Comparison of ENCODE assay signal across 28 cellular contexts in the genomic region with DNA sequence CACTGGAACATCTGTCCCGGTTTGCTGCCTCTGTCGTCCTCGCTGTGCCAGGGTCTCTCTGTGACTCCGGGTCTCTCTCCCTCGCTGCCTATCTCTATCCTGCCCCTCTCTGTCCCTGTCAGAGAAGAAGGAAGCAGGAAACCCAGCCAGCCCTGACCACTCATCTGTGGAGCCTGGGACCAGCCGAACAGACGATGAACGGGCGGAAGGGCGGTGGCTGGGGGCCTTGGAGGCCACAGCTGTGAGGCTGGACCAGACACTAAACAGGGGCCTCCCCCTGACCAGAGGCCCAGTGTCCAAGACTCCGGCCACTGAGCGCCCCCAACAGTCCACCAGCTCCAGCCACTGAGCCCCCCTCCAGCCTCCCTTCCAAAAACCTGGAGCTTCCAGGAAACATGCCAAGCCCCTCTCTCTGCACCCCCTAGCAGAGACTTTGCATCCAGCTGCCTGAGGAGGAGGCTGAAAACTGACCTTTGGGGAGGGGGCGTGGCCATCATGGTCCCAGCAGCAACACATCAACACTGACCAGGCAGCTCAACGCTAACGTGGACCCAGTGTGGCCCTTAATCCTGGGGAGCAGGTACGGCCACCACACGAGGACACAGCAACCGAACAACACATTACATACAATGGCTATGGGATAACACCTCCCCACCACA. TPM values are rescaled to one million over a fixed set of nuclear protein-coding genes. Genes with fewer than 3 reads are reported as not detected.
A peak's percentile ranks its signal among the peaks of the same experiment; 100 is the strongest.
DNase-seq lines count a peak whose midpoint lies in the region; ATAC-seq and TF ChIP-seq lines count a peak whose summit lies in the region.
"Had no signal": no experiment of that assay in that cellular context is flagged by ENCODE, and none has a peak within 500 bp of the region (broad histone marks: within the 10 kb centered on the region; RNA-seq: fewer than 3 reads in every experiment).

No MANE protein-coding gene starts in this region.

- no peaks in the 10 kb centered on the region for H3K27me3 ChIP-seq in right cardiac atrium (ENCODE audit: control insufficient read depth, insufficient read depth)
- no peaks in the 10 kb centered on the region for H3K27me3 ChIP-seq in neural cell (ENCODE audit: insufficient read depth, low read depth, low read length)
- H3K27me3 ChIP-seq: Peyer's patch, SJCRH30 had no signal

- H3K4me3 ChIP-seq in right cardiac atrium (ENCODE audit: low read length) (no peak overlapping the region), neural cell (ENCODE audit: low read length) (no peak overlapping the region)
- H3K4me3 ChIP-seq: BLaER1 treated with 17β-estradiol and CSF1 and Interleukin-3, amounts not matched to agents 10 nM and 100 nM; Peyer's patch; SJCRH30 had no signal

- CTCF ChIA-PET in Calu3 (lab: Charles Lee), result no interaction called here

- DNase-seq in right cardiac atrium, result peak in 2 of 3 donors; percentile 21 to 29
- DNase-seq in Right ventricle myocardium inferior (ENCODE audit: missing footprints), result no peak
- DNase-seq in glutamatergic neuron, result no peak
- no peak for DNase-seq in NCI-H1048 (lab: John Stamatoyannopoulos, UW)
- no peak for DNase-seq in OCI-M1 (lab: John Stamatoyannopoulos, UW)
- no peak for DNase-seq in Calu3
- DNase-seq: CD4-positive, alpha-beta memory T cell; COR-L47; DMS79; EL; GDM1; GOT3; NCI-H1092 treated with DMSO at 0.1 percent for 48 hours; NCI-H1436; NCI-H187; NCI-H2081 treated with DMSO at 0.1 percent for 48 hours; NCI-H2171; NCI-H226; NCI-H510A; NCI-H69; Peyer's patch; SJCRH30 had no signal

- WGBS in right cardiac atrium, result 70% methylated on average over 18 of the region's 18 CpGs

- TF ChIP-seq RAD21 in neural cell (conservative IDR thresholded peaks at IDR 0.05), result no peak

- H3K9me3 Mint-ChIP-seq in glutamatergic neuron (ENCODE audit: unreplicated experiment), result peaks cover 39% of the 10 kb centered on the region
- no peaks in the 10 kb centered on the region for H3K9me3 Mint-ChIP-seq in Calu3 (ENCODE audit: low read depth, unreplicated experiment)

- intact Hi-C loops in right cardiac atrium (cut with DNase I) (no loop called here), Right ventricle myocardium inferior (cut with DNase I) (no loop called here), Calu3 (cut with micrococcal nuclease; ENCODE audit: unreplicated experiment) (no loop called here)

- no peak overlapping the region for H2AFZ ChIP-seq in neural cell (ENCODE audit: low read depth, low read length)

- no peaks in the 10 kb centered on the region for H3K9me2 ChIP-seq in neural cell (ENCODE audit: insufficient read depth, low read length)

- H3K27ac ChIP-seq in right cardiac atrium (ENCODE audit: low read length), result no peak overlapping the region
- H3K27ac ChIP-seq in neural cell (ENCODE audit: low read length), result no peak overlapping the region
- H3K27ac ChIP-seq: BLaER1 treated with 17β-estradiol and CSF1 and Interleukin-3, amounts not matched to agents 10 nM and 100 nM; Peyer's patch; SJCRH30 had no signal

- no peak for ATAC-seq in right cardiac atrium
- ATAC-seq in Right ventricle myocardium inferior, result no peak
- ATAC-seq: HCT116 had no signal

- H3K79me2 ChIP-seq in neural cell (replicated peaks; ENCODE audit: insufficient read depth, low read length), result peaks cover 6% of the 10 kb centered on the region

- no peaks in the 10 kb centered on the region for H4K20me1 ChIP-seq in neural cell (ENCODE audit: insufficient read depth)

- peak overlapping the region; percentile 99 for H3K27ac Mint-ChIP-seq in glutamatergic neuron (ENCODE audit: unreplicated experiment)
- H3K27ac Mint-ChIP-seq in Calu3 (ENCODE audit: unreplicated experiment), result no peak overlapping the region
- H3K27ac Mint-ChIP-seq: CD4-positive, alpha-beta memory T cell had no signal

- peak overlapping the region; percentile 3 for H3K9ac ChIP-seq in neural cell (ENCODE audit: low read length)
- H3K9ac ChIP-seq: BLaER1 treated with 17β-estradiol and CSF1 and Interleukin-3, amounts not matched to agents 10 nM and 100 nM had no signal

- H3F3A ChIP-seq in neural cell (ENCODE audit: insufficient read depth, low read length, poor library complexity, severe bottlenecking), result no peaks in the 10 kb centered on the region

- BruUV-seq in Calu3 (replicated peaks; lab: Mats Ljungman, UMichigan), result no TSS peak

- H3K4me1 Mint-ChIP-seq in glutamatergic neuron (ENCODE audit: low read depth, unreplicated experiment) (peaks cover 68% of the 10 kb centered on the region), Calu3 (ENCODE audit: low read depth, unreplicated experiment) (no peaks in the 10 kb centered on the region)

- H3K4me1 ChIP-seq in right cardiac atrium (ENCODE audit: control insufficient read depth, insufficient read depth, low read length), result peaks cover 8% of the 10 kb centered on the region

- peaks cover 8% of the 10 kb centered on the region for H3K36me3 ChIP-seq in neural cell (ENCODE audit: insufficient read depth, low read length)
- H3K36me3 ChIP-seq: BLaER1 treated with 17β-estradiol and CSF1 and Interleukin-3, amounts not matched to agents 10 nM and 100 nM; Peyer's patch; SJCRH30 had no signal

- H3K9me3 ChIP-seq in right cardiac atrium (ENCODE audit: control insufficient read depth, low read length) (no peaks in the 10 kb centered on the region), neural cell (ENCODE audit: low read length) (no peaks in the 10 kb centered on the region)
- H3K9me3 ChIP-seq: SJCRH30 had no signal

- H3K4me3 Mint-ChIP-seq in glutamatergic neuron (ENCODE audit: unreplicated experiment) (peak overlapping the region; percentile 87), Calu3 (ENCODE audit: low read depth, unreplicated experiment) (no peak overlapping the region)
- H3K4me3 Mint-ChIP-seq: CD4-positive, alpha-beta memory T cell had no signal

- peaks cover 28% of the 10 kb centered on the region for H3K36me3 Mint-ChIP-seq in glutamatergic neuron (ENCODE audit: unreplicated experiment)
- no peaks in the 10 kb centered on the region for H3K36me3 Mint-ChIP-seq in Calu3 (ENCODE audit: insufficient read depth, unreplicated experiment)
- H3K36me3 Mint-ChIP-seq: CD4-positive, alpha-beta memory T cell had no signal

- no peak for TF ChIP-seq EP300 in neural cell (conservative IDR thresholded peaks at IDR 0.05; ENCODE audit: poor library complexity, severe bottlenecking)

- H3K4me2 ChIP-seq in neural cell (ENCODE audit: low read length), result no peak overlapping the region
- H3K4me2 ChIP-seq: BLaER1 treated with 17β-estradiol and CSF1 and Interleukin-3, amounts not matched to agents 10 nM and 100 nM had no signal

- H3K27me3 Mint-ChIP-seq in glutamatergic neuron (ENCODE audit: unreplicated experiment) (peaks cover 30% of the 10 kb centered on the region), Calu3 (ENCODE audit: unreplicated experiment) (peaks cover 95% of the 10 kb centered on the region)

- TF ChIP-seq CTCF in glutamatergic neuron (IDR thresholded peaks at IDR 0.05; ENCODE audit: partially characterized antibody, unreplicated experiment) (no peak), neural cell (IDR thresholded peaks at IDR 0.05; ENCODE audit: poor library complexity, severe bottlenecking) (no peak), Calu3 (IDR thresholded peaks at IDR 0.05; ENCODE audit: unreplicated experiment) (no peak)

TF ChIP-seq in neural cell, 6 proteins besides CTCF, POLR2A, EP300 and RAD21 (continues in another document):
- no peak for TF ChIP-seq SMC3 (conservative IDR thresholded peaks at IDR 0.05; ENCODE audit: poor library complexity)
- TF ChIP-seq, protein P1, sequence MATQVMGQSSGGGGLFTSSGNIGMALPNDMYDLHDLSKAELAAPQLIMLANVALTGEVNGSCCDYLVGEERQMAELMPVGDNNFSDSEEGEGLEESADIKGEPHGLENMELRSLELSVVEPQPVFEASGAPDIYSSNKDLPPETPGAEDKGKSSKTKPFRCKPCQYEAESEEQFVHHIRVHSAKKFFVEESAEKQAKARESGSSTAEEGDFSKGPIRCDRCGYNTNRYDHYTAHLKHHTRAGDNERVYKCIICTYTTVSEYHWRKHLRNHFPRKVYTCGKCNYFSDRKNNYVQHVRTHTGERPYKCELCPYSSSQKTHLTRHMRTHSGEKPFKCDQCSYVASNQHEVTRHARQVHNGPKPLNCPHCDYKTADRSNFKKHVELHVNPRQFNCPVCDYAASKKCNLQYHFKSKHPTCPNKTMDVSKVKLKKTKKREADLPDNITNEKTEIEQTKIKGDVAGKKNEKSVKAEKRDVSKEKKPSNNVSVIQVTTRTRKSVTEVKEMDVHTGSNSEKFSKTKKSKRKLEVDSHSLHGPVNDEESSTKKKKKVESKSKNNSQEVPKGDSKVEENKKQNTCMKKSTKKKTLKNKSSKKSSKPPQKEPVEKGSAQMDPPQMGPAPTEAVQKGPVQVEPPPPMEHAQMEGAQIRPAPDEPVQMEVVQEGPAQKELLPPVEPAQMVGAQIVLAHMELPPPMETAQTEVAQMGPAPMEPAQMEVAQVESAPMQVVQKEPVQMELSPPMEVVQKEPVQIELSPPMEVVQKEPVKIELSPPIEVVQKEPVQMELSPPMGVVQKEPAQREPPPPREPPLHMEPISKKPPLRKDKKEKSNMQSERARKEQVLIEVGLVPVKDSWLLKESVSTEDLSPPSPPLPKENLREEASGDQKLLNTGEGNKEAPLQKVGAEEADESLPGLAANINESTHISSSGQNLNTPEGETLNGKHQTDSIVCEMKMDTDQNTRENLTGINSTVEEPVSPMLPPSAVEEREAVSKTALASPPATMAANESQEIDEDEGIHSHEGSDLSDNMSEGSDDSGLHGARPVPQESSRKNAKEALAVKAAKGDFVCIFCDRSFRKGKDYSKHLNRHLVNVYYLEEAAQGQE (IDR thresholded peaks at IDR 0.05; ENCODE audit: borderline replicate concordance), result no peak

RNA-seq across cellular contexts. Expression of a gene that starts 23.2 kb away (rescaled TPM):
- total RNA-seq in right cardiac atrium (10 to 100 TPM; 14.9 to 66.4 (median 46.0) TPM), Right ventricle myocardium inferior (8.7 TPM), glutamatergic neuron (ENCODE audit: unreplicated experiment) (170 TPM), Calu3 (2022) (0.44 TPM in 1 of 2 replicates, not detected in the other)
- polyA plus RNA-seq in right cardiac atrium (55.0 TPM), neural cell (19.0 and 20.7 TPM in 2 replicates)
- polyA minus RNA-seq in neural cell, result 25.4 and 27.0 TPM in 2 replicates
- total RNA-seq: CD4-positive, alpha-beta memory T cell; HT-29; OCI-LY7 had no signal
- polyA plus RNA-seq: AG04450; CD4-positive, alpha-beta memory T cell had no signal

RNA-seq across cellular contexts. Expression of a gene that starts 43.5 kb away (rescaled TPM):
- 1 to 10 TPM in 3 of 4 donors, under 1 TPM in 1; 0.67 to 2.3 (median 1.6) TPM for total RNA-seq in right cardiac atrium
- 3.2 TPM for polyA plus RNA-seq in right cardiac atrium
- total RNA-seq in Right ventricle myocardium inferior, result 0.51 TPM
- total RNA-seq in glutamatergic neuron (ENCODE audit: unreplicated experiment), result 11.5 TPM
- 163 and 172 TPM in 2 replicates for polyA plus RNA-seq in neural cell
- 46.8 and 61.8 TPM in 2 replicates for polyA minus RNA-seq in neural cell
- total RNA-seq in Calu3 (2022), result not detected in 2 replicates
- total RNA-seq: CD4-positive, alpha-beta memory T cell; SJCRH30 had no signal
- polyA plus RNA-seq: AG04450 had no signal

RNA-seq across cellular contexts. Expression of a gene that starts 45.6 kb away (rescaled TPM):
- 10 to 100 TPM; 17.8 to 34.5 (median 31.3) TPM for total RNA-seq in right cardiac atrium
- polyA plus RNA-seq in right cardiac atrium, result 49.0 TPM
- 38.3 TPM for total RNA-seq in Right ventricle myocardium inferior
- 12.6 TPM for total RNA-seq in glutamatergic neuron (ENCODE audit: unreplicated experiment)
- 27.5 and 31.4 TPM in 2 replicates for polyA plus RNA-seq in neural cell
- 14.8 and 17.3 TPM in 2 replicates for polyA minus RNA-seq in neural cell
- 17.6 and 19.9 TPM in 2 replicates for total RNA-seq in Calu3 (2022)

RNA-seq across cellular contexts. Expression of a gene that starts 54.0 kb away (rescaled TPM):
- total RNA-seq in right cardiac atrium (100 to 1,000 TPM in 3 of 4 donors, 10 to 100 TPM in 1; 99.3 to 128 (median 117) TPM), Right ventricle myocardium inferior (133 TPM), glutamatergic neuron (ENCODE audit: unreplicated experiment) (119 TPM), Calu3 (2022) (50.8 and 51.8 TPM in 2 replicates)
- polyA plus RNA-seq in right cardiac atrium (113 TPM), neural cell (380 and 391 TPM in 2 replicates)
- 133 and 140 TPM in 2 replicates for polyA minus RNA-seq in neural cell

Comparison
In these comparisons a context has a peak if more than half of its experiments do, and no peak if none do; other contexts are left out.
1. DNase-seq: peak in right cardiac atrium (2 of 3); none in Right ventricle myocardium inferior (single experiment), glutamatergic neuron (single experiment), NCI-H1048 (single experiment), OCI-M1 (single experiment) and Calu3 (single experiment).